22 cellular contexts compared by ENCODE assay signal in the genomic region with DNA sequence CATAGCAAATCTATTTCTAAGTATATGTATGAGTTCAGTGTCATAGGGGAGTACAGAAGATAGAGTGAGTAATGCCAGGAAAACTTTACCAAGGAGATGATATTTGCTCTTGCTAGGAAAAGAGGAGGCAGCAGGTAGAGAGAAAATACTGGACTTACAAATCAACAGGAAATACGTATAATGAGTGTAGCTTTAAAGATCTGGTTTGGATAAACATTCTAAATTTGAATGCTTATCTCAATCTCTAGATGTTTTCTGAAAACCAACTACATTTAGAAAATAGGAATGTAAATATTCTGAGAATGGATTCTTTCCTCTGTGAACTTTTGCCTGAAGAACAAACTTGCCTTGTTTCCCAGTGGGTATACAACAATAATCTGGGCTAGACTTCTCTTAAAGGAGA. TPM values are rescaled to one million over a fixed set of nuclear protein-coding genes. Genes with fewer than 3 reads are reported as not detected.
DNase-seq lines count a peak whose midpoint lies in the region; ATAC-seq, FAIRE-seq and TF ChIP-seq lines count a peak whose summit lies in the region.
"Had no signal": no experiment of that assay in that cellular context is flagged by ENCODE, and none has a peak within 500 bp of the region (broad histone marks: within the 10 kb centered on the region; RNA-seq: fewer than 3 reads in every experiment).

No MANE protein-coding gene starts in this region.

- no peak for ATAC-seq in upper lobe of left lung (ENCODE audit: low FRiP score in 2 of 2)
- ATAC-seq: heart right ventricle had no signal

- H2BK15ac ChIP-seq in mesenchymal stem cell (ENCODE audit: low read depth, poor library complexity, severe bottlenecking) = no peak overlapping the region

- H3K4me1 ChIP-seq in astrocyte (ENCODE audit: insufficient read depth, low read length) = peaks cover 15% of the 10 kb centered on the region
- H3K4me1 ChIP-seq in mesenchymal stem cell (ENCODE audit: control insufficient read depth, insufficient read depth, low read depth, low read length) = no peaks in the 10 kb centered on the region
- H3K4me1 ChIP-seq in upper lobe of left lung = peaks cover 0 to 9% (median 3%) of the 10 kb centered on the region in 4 donors
- H3K4me1 ChIP-seq: ascending aorta, BLaER1, right atrium auricular region had no signal

- H4K91ac ChIP-seq in mesenchymal stem cell (ENCODE audit: low read length) = no peak overlapping the region

- H3K4me3 Mint-ChIP-seq in HFFc6 (peak overlapping the region; percentile 65), astrocyte (ENCODE audit: unreplicated experiment) (no peak overlapping the region)

- H3K36me3 Mint-ChIP-seq in HFFc6 (ENCODE audit: low read depth) (peaks cover 7% of the 10 kb centered on the region; the same call in 1 of the 2 replicates), astrocyte (ENCODE audit: low read depth, unreplicated experiment) (no peaks in the 10 kb centered on the region)

- H3K9ac ChIP-seq in astrocyte (ENCODE audit: low read length) = no peak overlapping the region
- H3K9ac ChIP-seq in mesenchymal stem cell (ENCODE audit: low read length) = peak overlapping the region; percentile 68
- H3K9ac ChIP-seq: BLaER1, KMS-11 had no signal

- H3K79me2 ChIP-seq in astrocyte (ENCODE audit: insufficient read depth, low read length) = no peaks in the 10 kb centered on the region

- H2BK5ac ChIP-seq in mesenchymal stem cell (ENCODE audit: low read depth, low read length, poor library complexity, severe bottlenecking) = no peak overlapping the region

- H3K4me1 Mint-ChIP-seq in HFFc6 (ENCODE audit: low read depth) (no peaks in the 10 kb centered on the region), astrocyte (ENCODE audit: low read depth, unreplicated experiment) (peaks cover 18% of the 10 kb centered on the region)

- H3K27me3 Mint-ChIP-seq in HFFc6 (ENCODE audit: insufficient read depth) = no peaks in the 10 kb centered on the region
- H3K27me3 Mint-ChIP-seq in astrocyte (ENCODE audit: low read depth, unreplicated experiment) = no peaks in the 10 kb centered on the region

- H3K27ac Mint-ChIP-seq in HFFc6 = peak overlapping the region; percentile 79
- H3K27ac Mint-ChIP-seq in astrocyte (ENCODE audit: unreplicated experiment) = peak overlapping the region; percentile 92

- no peak overlapping the region for H2AK5ac ChIP-seq in mesenchymal stem cell (ENCODE audit: low read length, severe bottlenecking)

- no peak for TF ChIP-seq EP300 in upper lobe of left lung (IDR thresholded peaks at IDR 0.05)

- H3K9me3 ChIP-seq in astrocyte (ENCODE audit: insufficient read depth, low read depth, low read length) (no peaks in the 10 kb centered on the region), mesenchymal stem cell (ENCODE audit: control insufficient read depth, low read length) (no peaks in the 10 kb centered on the region), upper lobe of left lung (no peaks in the 10 kb centered on the region)
- H3K9me3 ChIP-seq: ascending aorta, BLaER1, HAP-1, right atrium auricular region, SJCRH30 had no signal

- H3K36me3 ChIP-seq in astrocyte (ENCODE audit: insufficient read depth, low read length) = no peaks in the 10 kb centered on the region
- no peaks in the 10 kb centered on the region for H3K36me3 ChIP-seq in mesenchymal stem cell (ENCODE audit: control insufficient read depth in 1 of 2, insufficient read depth in 2 of 2, low read depth in 1 of 2, low read length in 2 of 2)
- no peaks in the 10 kb centered on the region for H3K36me3 ChIP-seq in upper lobe of left lung
- H3K36me3 ChIP-seq: ascending aorta, BLaER1, esophagus muscularis mucosa, HAP-1, heart right ventricle, right atrium auricular region, SJCRH30 had no signal

- H3K9me3 Mint-ChIP-seq in HFFc6 (no peaks in the 10 kb centered on the region), astrocyte (ENCODE audit: unreplicated experiment) (no peaks in the 10 kb centered on the region)

- no peak overlapping the region for H3K23ac ChIP-seq in mesenchymal stem cell (ENCODE audit: low read length in 2 of 2)

- TF ChIP-seq POLR2A in upper lobe of left lung (IDR thresholded peaks at IDR 0.05) = no peak

- TF ChIP-seq CTCF in HFFc6 (IDR thresholded peaks at IDR 0.05) (no peak), astrocyte (IDR thresholded peaks at IDR 0.05; ENCODE audit: insufficient read depth, low read depth, low read length) (no peak), upper lobe of left lung (IDR thresholded peaks at IDR 0.05) (no peak), GM20000 (IDR thresholded peaks at IDR 0.05; ENCODE audit: extremely low read depth, missing control alignments) (no peak)

- no peak overlapping the region for H4K8ac ChIP-seq in mesenchymal stem cell (ENCODE audit: low read length)

- H3K4me2 ChIP-seq in astrocyte (ENCODE audit: low read length) = peak overlapping the region; percentile 48
- no peak overlapping the region for H3K4me2 ChIP-seq in mesenchymal stem cell (ENCODE audit: low read length, poor library complexity, severe bottlenecking)
- H3K4me2 ChIP-seq: BLaER1, KMS-11 had no signal

- no peak overlapping the region for H3K4ac ChIP-seq in mesenchymal stem cell (ENCODE audit: low read depth in 1 of 2, low read length in 2 of 2)

- H3K27me3 ChIP-seq in astrocyte (ENCODE audit: insufficient read depth, low read length) (no peaks in the 10 kb centered on the region), mesenchymal stem cell (ENCODE audit: control insufficient read depth in 1 of 2, insufficient read depth in 1 of 2, low read length in 2 of 2) (no peaks in the 10 kb centered on the region), upper lobe of left lung (no peaks in the 10 kb centered on the region)
- H3K27me3 ChIP-seq: ascending aorta, BLaER1, esophagus muscularis mucosa, heart right ventricle, right atrium auricular region, SJCRH30 had no signal

- no peaks in the 10 kb centered on the region for H3K79me1 ChIP-seq in mesenchymal stem cell (replicated peaks; ENCODE audit: low read length, poor library complexity, severe bottlenecking)

- H2AFZ ChIP-seq in astrocyte (ENCODE audit: low read depth, low read length) (no peak overlapping the region), mesenchymal stem cell (ENCODE audit: low read depth, low read length) (no peak overlapping the region)

- no peak overlapping the region for H3K18ac ChIP-seq in mesenchymal stem cell (ENCODE audit: low read depth in 1 of 2, low read length in 2 of 2)

- peak; percentile 96 for FAIRE-seq in astrocyte (lab: Jason Lieb, UNC)

- H3K4me3 ChIP-seq in astrocyte (ENCODE audit: insufficient read depth, low read depth, low read length) = no peak overlapping the region
- H3K4me3 ChIP-seq in mesenchymal stem cell (ENCODE audit: insufficient read depth in 1 of 2, low read depth in 1 of 2, low read length in 2 of 2) = peak overlapping the region in 1 of 2 experiments; percentile 2
- H3K4me3 ChIP-seq in upper lobe of left lung = no peak overlapping the region
- H3K4me3 ChIP-seq: ascending aorta, BLaER1, esophagus muscularis mucosa, HAP-1, heart right ventricle, right atrium auricular region, SJCRH30 had no signal

- H2BK12ac ChIP-seq in mesenchymal stem cell (ENCODE audit: low read length in 2 of 2) = peak overlapping the region in 1 of 2 experiments; percentile 42

- H3K27ac ChIP-seq in astrocyte (ENCODE audit: low read depth, low read length) = peak overlapping the region; percentile 0
- peak overlapping the region; percentile 63 for H3K27ac ChIP-seq in mesenchymal stem cell (ENCODE audit: low read length, poor library complexity, severe bottlenecking)
- peak overlapping the region in 3 of 4 donors; percentile 11 to 49 (median 14) for H3K27ac ChIP-seq in upper lobe of left lung
- H3K27ac ChIP-seq in caudate nucleus (ENCODE audit: low read depth, low read length) = no peak overlapping the region
- H3K27ac ChIP-seq: ascending aorta, BLaER1, esophagus muscularis mucosa, heart right ventricle, KMS-11, right atrium auricular region, SJCRH30 had no signal

- no CpG with 5 or more reads among the region's 1 CpG for WGBS in mesenchymal stem cell
- WGBS in upper lobe of left lung, 2 donors = 38 to 51% methylated on average over 1 of the region's 1 CpG

- H2BK120ac ChIP-seq in mesenchymal stem cell (ENCODE audit: low read depth, low read length) = no peak overlapping the region

- H3K14ac ChIP-seq in mesenchymal stem cell (ENCODE audit: low read length in 2 of 2) = no peak overlapping the region

- DNase-seq in HFFc6 (peak; percentile 24), astrocyte (ENCODE audit: low read depth) (no peak), mesenchymal stem cell (no peak), upper lobe of left lung (no peak), caudate nucleus (lab: John Stamatoyannopoulos, UW) (no peak), GM20000 (ENCODE audit: low spot score) (no peak)
- no peak for DNase-seq in activated CD4-positive, CD25-positive, alpha-beta regulatory T cell treated with anti-CD3 and anti-CD28 coated beads, Interleukin-2, amount 50 U/mL, for 72 hours
- DNase-seq: activated CD4-positive, alpha-beta T cell treated with anti-CD3 and anti-CD28 coated beads for 48 hours; activated CD8-positive, alpha-beta memory T cell treated with anti-CD3 and anti-CD28 coated beads, Interleukin-2, amount 50 U/mL, for 48 hours; heart right ventricle; islet precursor cell; NCI-H1092 treated with DMSO at 0.1 percent for 48 hours; NCI-H69; OCI-M1; T1000 had no signal

- H4K20me1 ChIP-seq in astrocyte (ENCODE audit: insufficient read depth, low read length) = no peaks in the 10 kb centered on the region
- H4K20me1 ChIP-seq: BLaER1 had no signal

RNA-seq across cellular contexts. Expression of a gene that starts 46.9 kb away (rescaled TPM):
- 10 to 100 TPM; 58.8 to 70.9 (median 66.4) TPM for total RNA-seq in HFFc6 (2021; fragmentation: NEBNext Ultra II Directional; extraction: Animal tissue kit (Norgen Biotek cat#: 25700))
- total RNA-seq in astrocyte (32.9 and 35.5 TPM in 2 replicates), upper lobe of left lung (10 to 100 TPM; 16.7 to 26.6 (median 21.5) TPM)
- polyA plus RNA-seq in mesenchymal stem cell (2013, experiment 1 of 2) = 161 TPM
- polyA plus RNA-seq in mesenchymal stem cell (2013, experiment 2 of 2) = 168 TPM
